8 cellular contexts compared by ENCODE assay signal in the genomic region with DNA sequence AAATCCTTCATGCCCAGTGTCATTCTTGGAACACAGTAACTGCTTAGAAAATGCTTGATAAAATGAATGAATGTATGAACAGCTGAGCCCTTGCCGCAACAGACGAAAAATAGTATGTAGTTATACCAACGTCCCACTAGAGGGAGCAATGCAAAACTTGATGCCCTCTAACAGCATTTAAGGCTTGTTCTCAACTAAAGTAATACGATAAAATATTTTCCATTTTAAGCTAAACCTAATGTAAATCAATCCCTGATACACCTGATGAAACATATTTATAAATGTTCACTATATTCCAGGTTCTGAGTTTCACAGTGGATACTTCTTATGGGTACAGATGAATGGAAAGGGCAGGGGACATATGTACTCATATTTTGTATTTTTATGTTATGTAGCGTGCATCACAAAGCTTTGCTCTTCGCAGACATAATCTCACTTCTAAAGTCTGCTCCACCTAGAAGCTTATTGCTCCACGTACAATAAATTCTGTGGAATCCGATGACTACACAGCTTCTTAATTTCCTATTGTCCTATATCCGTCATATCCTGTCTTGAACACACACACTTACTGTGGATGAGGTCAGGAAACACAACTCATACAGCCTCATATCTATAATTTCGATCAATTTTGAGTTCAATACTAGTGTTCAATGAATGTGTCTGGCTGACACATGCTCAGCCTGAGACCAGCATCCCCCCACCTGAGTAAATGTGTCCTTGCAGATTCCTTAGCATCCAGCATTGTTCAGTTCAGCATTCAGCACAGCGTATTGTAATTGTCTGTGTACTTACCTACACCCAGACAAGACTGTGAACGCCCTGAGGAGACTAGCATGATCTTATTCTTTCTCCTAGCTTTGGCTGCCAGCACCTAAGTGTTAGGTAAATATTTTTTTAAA. TPM values are rescaled to one million over a fixed set of nuclear protein-coding genes. Genes with fewer than 3 reads are reported as not detected.
DNase-seq lines count a peak whose midpoint lies in the region; ATAC-seq and TF ChIP-seq lines count a peak whose summit lies in the region.

No MANE protein-coding gene starts in this region.

- TF ChIP-seq CTCF in HEK293 (tag by site-specific recombination; IDR thresholded peaks at IDR 0.05), result peak; percentile 62
- TF ChIP-seq CTCF in adrenal gland (IDR thresholded peaks at IDR 0.05), result peak; percentile 64 to 76 (median 70)

- POLR2A ChIA-PET in activated CD4-positive, alpha-beta T cell treated with anti-CD3 and anti-CD28 coated beads, Interleukin-2, amount 10 ng/mL, durations not matched to agents 7 days and 5 days (lab: Charles Lee), result no interaction called here
- POLR2A ChIA-PET in HEK293 (lab: Yijun Ruan, JAX), result interaction anchor here (0.9 to 3.0 kb wide), 2 partner anchors 17 to 26 kb away, joined by 7 to 21 read pairs; a partner anchor contains a TSS

- H3K9me3 ChIP-seq in HEK293 (ENCODE audit: control insufficient read depth, insufficient read depth, low read depth, low read length) (no peaks in the 10 kb centered on the region), adrenal gland (replicated peaks in 1 of 3) (no peaks in the 10 kb centered on the region)

- H3K9me3 Mint-ChIP-seq in activated CD4-positive, alpha-beta T cell treated with anti-CD3 and anti-CD28 coated beads, Interleukin-2, amount 10 ng/mL, durations not matched to agents 7 days and 5 days, result no peaks in the 10 kb centered on the region
- no peaks in the 10 kb centered on the region for H3K9me3 Mint-ChIP-seq in stimulated activated naive CD8-positive, alpha-beta T cell treated with anti-CD3 and anti-CD28 coated beads, Interleukin-15, amount 100 ng/mL, for 72 hours

- H3K36me3 ChIP-seq in HEK293 (ENCODE audit: control insufficient read depth in 2 of 2, insufficient read depth in 1 of 2, low read length in 2 of 2) (no peaks in the 10 kb centered on the region), adrenal gland (replicated peaks in 1 of 2) (no peaks in the 10 kb centered on the region)

- peaks cover 20% of the 10 kb centered on the region for H3K4me1 Mint-ChIP-seq in activated CD4-positive, alpha-beta T cell treated with anti-CD3 and anti-CD28 coated beads, Interleukin-2, amount 10 ng/mL, durations not matched to agents 7 days and 5 days
- peaks cover 32% of the 10 kb centered on the region for H3K4me1 Mint-ChIP-seq in stimulated activated naive CD8-positive, alpha-beta T cell treated with anti-CD3 and anti-CD28 coated beads, Interleukin-15, amount 100 ng/mL, for 72 hours

- peak; percentile 56 for ATAC-seq in stimulated activated naive CD8-positive, alpha-beta T cell treated with anti-CD3 and anti-CD28 coated beads, Interleukin-15, amount 100 ng/mL, for 72 hours

- H3K27me3 ChIP-seq in adrenal gland, result no peaks in the 10 kb centered on the region

- H3K27me3 Mint-ChIP-seq in activated CD4-positive, alpha-beta T cell treated with anti-CD3 and anti-CD28 coated beads, Interleukin-2, amount 10 ng/mL, durations not matched to agents 7 days and 5 days, result peaks cover 21% of the 10 kb centered on the region
- peaks cover 32% of the 10 kb centered on the region for H3K27me3 Mint-ChIP-seq in stimulated activated naive CD8-positive, alpha-beta T cell treated with anti-CD3 and anti-CD28 coated beads, Interleukin-15, amount 100 ng/mL, for 72 hours

- no peak overlapping the region for H3K4me3 Mint-ChIP-seq in activated CD4-positive, alpha-beta T cell treated with anti-CD3 and anti-CD28 coated beads, Interleukin-2, amount 10 ng/mL, durations not matched to agents 7 days and 5 days
- H3K4me3 Mint-ChIP-seq in stimulated activated naive CD8-positive, alpha-beta T cell treated with anti-CD3 and anti-CD28 coated beads, Interleukin-15, amount 100 ng/mL, for 72 hours, result peak overlapping the region; percentile 0 to 40

- H3K4me1 ChIP-seq in HEK293 (ENCODE audit: control insufficient read depth, insufficient read depth, low read length) (no peaks in the 10 kb centered on the region), adrenal gland (replicated peaks in 1 of 2) (peaks cover 5 to 9% of the 10 kb centered on the region in 2 donors)

- H3K27ac Mint-ChIP-seq in activated CD4-positive, alpha-beta T cell treated with anti-CD3 and anti-CD28 coated beads, Interleukin-2, amount 10 ng/mL, durations not matched to agents 7 days and 5 days, result no peak overlapping the region
- no peak overlapping the region for H3K27ac Mint-ChIP-seq in stimulated activated naive CD8-positive, alpha-beta T cell treated with anti-CD3 and anti-CD28 coated beads, Interleukin-15, amount 100 ng/mL, for 72 hours

- intact Hi-C loops in adrenal gland (cut with DNase I), result no loop called here

- CTCF ChIA-PET in activated CD4-positive, alpha-beta T cell treated with anti-CD3 and anti-CD28 coated beads, Interleukin-2, amount 10 ng/mL, durations not matched to agents 7 days and 5 days (lab: Charles Lee), result interaction anchor here (0.6 to 2.8 kb wide), 21 partner anchors 9 to 69 kb away, joined by 3 to 14 read pairs (median 5); a partner anchor contains a TSS
- CTCF ChIA-PET in HEK293 (lab: Yijun Ruan, JAX), result interaction anchor here (0.6 to 7.1 kb wide), 45 partner anchors 9 to 1315 kb away, joined by 3 to 111 read pairs (median 4); a partner anchor contains a TSS

- H3K27ac ChIP-seq in HEK293 (ENCODE audit: extremely low read depth, low read depth, low read length) (no peak overlapping the region), adrenal gland (no peak overlapping the region)

- no peak for TF ChIP-seq POLR2A in adrenal gland (IDR thresholded peaks at IDR 0.05)

- WGBS in adrenal gland, 4 donors, result 31 to 40% (median 36%) methylated on average over 12 of the region's 12 CpGs

- peak; percentile 39 for DNase-seq in activated CD4-positive, alpha-beta T cell treated with anti-CD3 and anti-CD28 coated beads, Interleukin-2, amount 10 ng/mL, durations not matched to agents 7 days and 5 days
- no peak for DNase-seq in activated CD4-positive, alpha-beta T cell treated with anti-CD3 and anti-CD28 coated beads for 1 hour
- peak; percentile 54 for DNase-seq in NCI-H345 (lab: John Stamatoyannopoulos, UW)
- DNase-seq in adrenal gland, result no peak
- peak; percentile 49 for DNase-seq in iPS-NIHi7 (ENCODE audit: extremely low spot score)
- DNase-seq in stimulated activated naive CD8-positive, alpha-beta T cell treated with anti-CD3 and anti-CD28 coated beads, Interleukin-15, amount 100 ng/mL, for 72 hours, result peak; percentile 19 to 25
- no peak for DNase-seq in NCI-H524 treated with DMSO at 0.1 percent for 48 hours (lab: John Stamatoyannopoulos, UW)

- H3K36me3 Mint-ChIP-seq in activated CD4-positive, alpha-beta T cell treated with anti-CD3 and anti-CD28 coated beads, Interleukin-2, amount 10 ng/mL, durations not matched to agents 7 days and 5 days (ENCODE audit: low read depth), result no peaks in the 10 kb centered on the region

- H3K4me3 ChIP-seq in HEK293 (ENCODE audit: low read depth, low read length) (no peak overlapping the region; the same call in 1 of the 2 replicates), adrenal gland (no peak overlapping the region)

TF ChIP-seq in HEK293, 187 proteins besides CTCF, POLR2A, EP300 and RAD21 (continues in another document):
- TF ChIP-seq ZNF654 (tag by site-specific recombination; IDR thresholded peaks at IDR 0.05; ENCODE audit: low read depth) (peak; percentile 40), ZNF660 (tag by site-specific recombination; IDR thresholded peaks at IDR 0.05) (0 out of 2 replicates have a peak, but pooled peaks have one; percentile 53), ZBTB17 (tag by site-specific recombination; IDR thresholded peaks at IDR 0.05) (0 out of 2 replicates have a peak, but pooled peaks have one; percentile 30), RBAK (tag by site-specific recombination; IDR thresholded peaks at IDR 0.05) (no peak), IKZF3 (tag by site-specific recombination; IDR thresholded peaks at IDR 0.05) (no peak), PRDM1 (tag by site-specific recombination; IDR thresholded peaks at IDR 0.05) (no peak), YY2 (tag by site-specific recombination; IDR thresholded peaks at IDR 0.05) (no peak), ZNF24 (tag by site-specific recombination; IDR thresholded peaks at IDR 0.05) (peak; percentile 68; the same call in 1 of the 2 replicates), ZNF664 (tag by site-specific recombination; IDR thresholded peaks at IDR 0.05) (no peak), ZNF2 (tag by site-specific recombination; IDR thresholded peaks at IDR 0.05) (peak; percentile 50; the same call in 1 of the 2 replicates)
- TF ChIP-seq, protein P1, sequence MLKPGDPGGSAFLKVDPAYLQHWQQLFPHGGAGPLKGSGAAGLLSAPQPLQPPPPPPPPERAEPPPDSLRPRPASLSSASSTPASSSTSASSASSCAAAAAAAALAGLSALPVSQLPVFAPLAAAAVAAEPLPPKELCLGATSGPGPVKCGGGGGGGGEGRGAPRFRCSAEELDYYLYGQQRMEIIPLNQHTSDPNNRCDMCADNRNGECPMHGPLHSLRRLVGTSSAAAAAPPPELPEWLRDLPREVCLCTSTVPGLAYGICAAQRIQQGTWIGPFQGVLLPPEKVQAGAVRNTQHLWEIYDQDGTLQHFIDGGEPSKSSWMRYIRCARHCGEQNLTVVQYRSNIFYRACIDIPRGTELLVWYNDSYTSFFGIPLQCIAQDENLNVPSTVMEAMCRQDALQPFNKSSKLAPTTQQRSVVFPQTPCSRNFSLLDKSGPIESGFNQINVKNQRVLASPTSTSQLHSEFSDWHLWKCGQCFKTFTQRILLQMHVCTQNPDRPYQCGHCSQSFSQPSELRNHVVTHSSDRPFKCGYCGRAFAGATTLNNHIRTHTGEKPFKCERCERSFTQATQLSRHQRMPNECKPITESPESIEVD (tag by site-specific recombination; IDR thresholded peaks at IDR 0.05), result no peak

RNA-seq across cellular contexts. Expression of a gene that starts 4.4 kb away (rescaled TPM):
- total RNA-seq in activated CD4-positive, alpha-beta T cell treated with anti-CD3 and anti-CD28 coated beads, Interleukin-2, amount 10 ng/mL, durations not matched to agents 7 days and 5 days, result 1 to 10 TPM; 8.4 to 9.5 TPM
- 10 to 100 TPM in 1 of 8 donors, 1 to 10 TPM in 7; 5.3 to 11.0 (median 7.8) TPM for total RNA-seq in adrenal gland
- polyA plus RNA-seq in adrenal gland, result 1 to 10 TPM; 2.2 to 8.8 (median 2.4) TPM

RNA-seq across cellular contexts. Expression of a gene that starts 17.4 kb away (rescaled TPM):
- not detected for total RNA-seq in activated CD4-positive, alpha-beta T cell treated with anti-CD3 and anti-CD28 coated beads, Interleukin-2, amount 10 ng/mL, durations not matched to agents 7 days and 5 days
- 10 to 100 TPM in 7 of 8 donors, 1 to 10 TPM in 1; 8.1 to 60.2 (median 38.1) TPM for total RNA-seq in adrenal gland
- 1 to 10 TPM; 5.4 to 9.8 (median 8.5) TPM for polyA plus RNA-seq in adrenal gland

RNA-seq across cellular contexts. Expression of a gene that starts 39.0 kb away (rescaled TPM):
- 1 to 10 TPM; 1.9 to 2.0 TPM for total RNA-seq in activated CD4-positive, alpha-beta T cell treated with anti-CD3 and anti-CD28 coated beads, Interleukin-2, amount 10 ng/mL, durations not matched to agents 7 days and 5 days
- 1 to 10 TPM; 1.1 to 2.6 (median 2.2) TPM for total RNA-seq in adrenal gland
- 1 to 10 TPM in 2 of 3 donors, under 1 TPM in 1; 0.98 to 4.0 (median 1.0) TPM for polyA plus RNA-seq in adrenal gland

Comparison
In these comparisons a context has a peak if more than half of its experiments do, and no peak if none do; other contexts are left out.
1. DNase-seq: peak in activated CD4-positive, alpha-beta T cell treated with anti-CD3 and anti-CD28 coated beads, Interleukin-2, amount 10 ng/mL, durations not matched to agents 7 days and 5 days (single experiment), NCI-H345 (single experiment), iPS-NIHi7 (single experiment) and stimulated activated naive CD8-positive, alpha-beta T cell treated with anti-CD3 and anti-CD28 coated beads, Interleukin-15, amount 100 ng/mL, for 72 hours (2 of 2); none in activated CD4-positive, alpha-beta T cell treated with anti-CD3 and anti-CD28 coated beads for 1 hour (single experiment), adrenal gland (0 of 7) and NCI-H524 treated with DMSO at 0.1 percent for 48 hours (single experiment).
2. RNA of a gene that starts 17.4 kb away (total RNA-seq): 8.1 to 60.2 TPM in adrenal gland; not detected in activated CD4-positive, alpha-beta T cell treated with anti-CD3 and anti-CD28 coated beads, Interleukin-2, amount 10 ng/mL, durations not matched to agents 7 days and 5 days; every median in the first group is over 4 times any median in the second.